In the genomic region with DNA sequence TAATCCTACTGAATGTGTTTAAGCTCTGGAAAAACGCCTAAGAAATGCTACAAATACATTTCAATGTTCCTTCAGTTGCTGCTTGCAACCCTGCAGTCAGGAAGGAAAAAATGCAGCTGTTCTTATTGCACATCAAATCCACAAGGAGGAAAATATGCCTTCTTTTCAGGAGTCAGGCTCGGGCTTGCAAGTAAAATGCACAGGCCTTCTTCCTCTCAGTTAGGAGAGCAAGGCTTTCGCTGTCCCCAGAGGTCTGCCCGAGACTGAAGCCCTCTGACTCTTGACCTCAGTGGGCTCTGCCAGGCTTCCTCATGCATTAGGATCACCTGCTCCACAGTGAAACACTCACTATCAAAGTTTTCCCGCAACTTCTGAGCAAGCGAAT, we compare ENCODE assay signal across 7 cellular contexts. TPM values are rescaled to one million over a fixed set of nuclear protein-coding genes. Genes with fewer than 3 reads are reported as not detected.
DNase-seq lines count a peak whose midpoint lies in the region; ATAC-seq and TF ChIP-seq lines count a peak whose summit lies in the region.

No MANE protein-coding gene starts in this region.

- CTCF ChIA-PET in HCT116 (lab: Charles Lee) (interaction anchor here (1.1 kb wide), 1 partner anchor 8 kb away, joined by 3 read pairs; no protein-coding TSS in a partner anchor), T-cell (lab: Charles Lee) (interaction anchor here in 1 of 2 donors (0.7 kb wide), 1 partner anchor 27 kb away, joined by 5 read pairs; no protein-coding TSS in a partner anchor)

- POLR2A ChIA-PET in HCT116 (lab: Charles Lee) = no interaction called here
- POLR2A ChIA-PET in T-cell (lab: Charles Lee) = no interaction called here

- RAD21 ChIA-PET in HCT116 (lab: Charles Lee; ENCODE audit: low non-redundant PET in 1 of 2, low total read pairs in 2 of 2, uncharacterized antibody in 2 of 2, unreplicated experiment in 2 of 2) = no interaction called here

- H3K4me2 ChIP-seq in HCT116 (ENCODE audit: low read length) = peak overlapping the region; percentile 76

- no peak for TF ChIP-seq CTCF in HCT116 (IDR thresholded peaks at IDR 0.05 in 2 of 3, conservative IDR thresholded peaks at IDR 0.05 in 1 of 3; ENCODE audit: borderline replicate concordance in 1 of 3, insufficient read depth in 1 of 3, low read depth in 2 of 3, low read length in 2 of 3)
- TF ChIP-seq CTCF in gastroesophageal sphincter (IDR thresholded peaks at IDR 0.05) = no peak
- no peak for TF ChIP-seq CTCF in sigmoid colon (IDR thresholded peaks at IDR 0.05)

- no TSS peak for BruUV-seq in HCT116 (replicated peaks; lab: Mats Ljungman, UMichigan)

- intact Hi-C loops in HCT116 (cut with micrococcal nuclease) (no loop called here), sigmoid colon (cut with DNase I) (loop anchor here (5.0 kb wide), 1 partner anchor 42 kb away; no protein-coding TSS in a partner anchor)

- peak overlapping the region; percentile 72 for H2AFZ ChIP-seq in HCT116 (ENCODE audit: low read depth, low read length, poor library complexity, severe bottlenecking)

- H3K9me2 ChIP-seq in HCT116 (ENCODE audit: insufficient read depth) = no peaks in the 10 kb centered on the region

- H3K36me3 ChIP-seq in HCT116 (ENCODE audit: control insufficient read depth in 1 of 2, insufficient read depth in 2 of 2, low read length in 2 of 2) = no peaks in the 10 kb centered on the region
- H3K36me3 ChIP-seq in gastroesophageal sphincter = no peaks in the 10 kb centered on the region
- no peaks in the 10 kb centered on the region for H3K36me3 ChIP-seq in sigmoid colon

- ATAC-seq in HCT116 = no peak
- no peak for ATAC-seq in T-cell (replicated peaks in 1 of 4)
- ATAC-seq in gastroesophageal sphincter = peak; percentile 1

- peaks cover 5% of the 10 kb centered on the region for H3K36me3 Mint-ChIP-seq in T-cell

- H3K4me1 Mint-ChIP-seq in T-cell = peaks cover 21 to 23% (median 21%) of the 10 kb centered on the region in 3 donors

- no peaks in the 10 kb centered on the region for H3K9me3 ChIP-seq in HCT116 (ENCODE audit: control insufficient read depth in 1 of 2, insufficient read depth in 1 of 2, low read depth in 1 of 2, low read length in 2 of 2)
- H3K9me3 ChIP-seq in gastroesophageal sphincter = no peaks in the 10 kb centered on the region
- no peaks in the 10 kb centered on the region for H3K9me3 ChIP-seq in sigmoid colon

- no peaks in the 10 kb centered on the region for H3K27me3 ChIP-seq in HCT116 (ENCODE audit: insufficient read depth, low read length)
- peaks cover 58% of the 10 kb centered on the region for H3K27me3 ChIP-seq in gastroesophageal sphincter
- H3K27me3 ChIP-seq in sigmoid colon = peaks cover 30 to 54% (median 30%) of the 10 kb centered on the region in 3 donors

- H3K27ac ChIP-seq in HCT116 (ENCODE audit: low read depth, low read length) (peak overlapping the region; percentile 93), gastroesophageal sphincter (peak overlapping the region in 3 of 4 donors; percentile 72 to 73 (median 73)), sigmoid colon (peak overlapping the region; percentile 59 to 77 (median 66))

- no peak for TF ChIP-seq RAD21 in HCT116 (IDR thresholded peaks at IDR 0.05; ENCODE audit: low read depth)

- no peak overlapping the region for H3K27ac Mint-ChIP-seq in T-cell

- DNase-seq in HCT116 (ENCODE audit: low read depth, low spot score) = no peak
- no peak for DNase-seq in T-cell
- DNase-seq in sigmoid colon = no peak
- no peak for DNase-seq in mucosa of gallbladder (ENCODE audit: low spot score)
- no peak for DNase-seq in stimulated activated CD4-positive, alpha-beta T cell treated with anti-CD3 and anti-CD28 coated beads, Interleukin-4, amount 100 ng/mL, for 4 hours
- DNase-seq in activated CD4-positive, CD25-positive, alpha-beta regulatory T cell treated with anti-CD3 and anti-CD28 coated beads, Interleukin-2, amount 50 U/mL, for 72 hours = no peak

- H3K27me3 Mint-ChIP-seq in T-cell = peaks cover 57 to 65% of the 10 kb centered on the region in 2 donors

- H3K9me3 Mint-ChIP-seq in T-cell = no peaks in the 10 kb centered on the region

- 5 to 26% methylated on average over 4 to 5 of the region's 6 CpGs for WGBS in gastroesophageal sphincter (ENCODE audit: low coverage in 1 of 2), 2 donors
- WGBS in sigmoid colon, 2 donors = 10 to 25% methylated on average over 6 of the region's 6 CpGs

- no peaks in the 10 kb centered on the region for H3K79me2 ChIP-seq in HCT116 (ENCODE audit: insufficient read depth, low read length)

- peak overlapping the region in 2 of 3 donors; percentile 53 to 69 for H3K4me3 Mint-ChIP-seq in T-cell

- H3K4me3 ChIP-seq in HCT116 (replicated peaks in 1 of 2; ENCODE audit: low read depth in 1 of 2, low read length in 2 of 2) = peak overlapping the region; percentile 34 to 51
- H3K4me3 ChIP-seq in gastroesophageal sphincter = peak overlapping the region; percentile 16 to 44
- H3K4me3 ChIP-seq in sigmoid colon = peak overlapping the region in 3 of 4 donors; percentile 25 to 43 (median 39)

- peaks cover 23% of the 10 kb centered on the region in 2 experiments; a peak in 3 of 4 replicates for H3K4me1 ChIP-seq in HCT116 (ENCODE audit: control insufficient read depth in 1 of 2, insufficient read depth in 2 of 2, low read length in 2 of 2)
- peaks cover 0 to 40% (median 15%) of the 10 kb centered on the region in 3 donors for H3K4me1 ChIP-seq in gastroesophageal sphincter
- H3K4me1 ChIP-seq in sigmoid colon = peaks cover 0 to 41% (median 36%) of the 10 kb centered on the region in 4 donors

- no peaks in the 10 kb centered on the region for H4K20me1 ChIP-seq in HCT116 (ENCODE audit: insufficient read depth)

- TF ChIP-seq EP300 in gastroesophageal sphincter (IDR thresholded peaks at IDR 0.05) (no peak), sigmoid colon (IDR thresholded peaks at IDR 0.05) (no peak)

- no peak for TF ChIP-seq POLR2A in HCT116 (IDR thresholded peaks at IDR 0.05; ENCODE audit: borderline replicate concordance, extremely low read depth, insufficient read depth, insufficient read length)
- no peak for TF ChIP-seq POLR2A in gastroesophageal sphincter (IDR thresholded peaks at IDR 0.05)
- no peak for TF ChIP-seq POLR2A in sigmoid colon (IDR thresholded peaks at IDR 0.05)

- peak overlapping the region; percentile 53 for H3K9ac ChIP-seq in HCT116 (ENCODE audit: low read length)

TF ChIP-seq in HCT116, 20 proteins besides CTCF, POLR2A, EP300 and RAD21:
- TF ChIP-seq FOSL1 (IDR thresholded peaks at IDR 0.05; ENCODE audit: low read depth) (no peak), POLR2AphosphoS5 (IDR thresholded peaks at IDR 0.05; ENCODE audit: low read depth, low read length) (no peak)
- TF ChIP-seq, protein P1, sequence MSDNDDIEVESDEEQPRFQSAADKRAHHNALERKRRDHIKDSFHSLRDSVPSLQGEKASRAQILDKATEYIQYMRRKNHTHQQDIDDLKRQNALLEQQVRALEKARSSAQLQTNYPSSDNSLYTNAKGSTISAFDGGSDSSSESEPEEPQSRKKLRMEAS (IDR thresholded peaks at IDR 0.05) = peak; percentile 9; the same call in 1 of the 2 replicates
TF ChIP-seq in HCT116: peak in this region for 1.

RNA-seq across cellular contexts. Expression of a gene that starts 0.9 kb away (rescaled TPM):
- 0.27 TPM for total RNA-seq in HCT116 (2021; ENCODE audit: unreplicated experiment)
- polyA plus RNA-seq in HCT116 (2012) = 0.09 and 0.16 TPM in 2 replicates
- under 1 TPM in 3 of 5 donors, not detected in 2; 0.16 to 0.19 (median 0.18) TPM for total RNA-seq in T-cell
- 1 to 10 TPM; 2.3 to 4.9 (median 4.8) TPM for total RNA-seq in gastroesophageal sphincter
- total RNA-seq in sigmoid colon = 10 to 100 TPM in 1 of 4 donors, 1 to 10 TPM in 2, under 1 TPM in 1; 0.68 to 14.7 (median 3.5) TPM
- polyA plus RNA-seq in sigmoid colon = 1 to 10 TPM in 1 of 3 donors, under 1 TPM in 1, not detected in 1; 0.32 to 1.8 TPM
- 1.7 TPM for total RNA-seq in mucosa of gallbladder
